In the genomic region with DNA sequence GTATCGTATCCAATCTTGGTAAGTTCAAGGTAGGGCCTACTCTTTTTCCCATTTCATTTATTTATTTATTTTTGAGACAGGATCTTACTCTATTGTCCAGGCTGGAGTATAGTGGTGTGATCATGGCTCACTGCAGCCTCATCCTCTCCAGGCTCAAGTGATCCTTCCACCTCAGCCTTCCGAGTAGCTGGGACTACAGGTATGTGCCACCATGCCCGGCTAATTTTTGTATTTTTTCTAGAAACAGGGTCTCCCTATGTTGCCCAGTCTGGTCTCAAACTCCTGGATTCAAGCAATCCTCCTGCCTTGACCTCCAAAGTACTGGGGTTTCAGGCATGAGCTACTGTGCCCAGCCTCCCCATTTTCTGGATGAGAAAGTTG, we compare ENCODE assay signal across 22 cellular contexts.
"Had no signal": no experiment of that assay in that cellular context is flagged by ENCODE, and none has a peak within 500 bp of the region (broad histone marks: within the 10 kb centered on the region; RNA-seq: fewer than 3 reads in every experiment).

No MANE protein-coding gene starts in this region.

- H3K4me3 Mint-ChIP-seq: activated CD4-positive, alpha-beta T cell treated with anti-CD3 and anti-CD28 coated beads for 36 hours; activated T-cell treated with anti-CD3 and anti-CD28 coated beads, Interleukin-2, amount 50 U/mL, for 4 hours; immature natural killer cell; mesothelial cell of epicardium; natural killer cell treated with Interleukin-12 subunit alpha and Interleukin-12 subunit beta and Interleukin-15 and Interleukin-18, amount 100 ng/mL, for 72 hours; stimulated activated naive CD8-positive, alpha-beta T cell treated with anti-CD3 and anti-CD28 coated beads, Interleukin-15, Interleukin-2, amounts not matched to agents 100 ng/mL and 50 ng/mL, for 24 hours had no signal

- ATAC-seq: activated CD4-positive, alpha-beta T cell treated with anti-CD3 and anti-CD28 coated beads for 36 hours; activated T-cell treated with anti-CD3 and anti-CD28 coated beads, Interleukin-2, amount 50 U/mL, for 4 hours; esophagus mucosa; gastroesophageal sphincter; natural killer cell treated with Interleukin-12 subunit alpha and Interleukin-12 subunit beta and Interleukin-15 and Interleukin-18, amount 100 ng/mL, for 72 hours had no signal

- H3K9me3 ChIP-seq: lower lobe of right lung, suprapubic skin had no signal

- H3K36me3 Mint-ChIP-seq: immature natural killer cell had no signal

- H3K9me3 Mint-ChIP-seq: activated T-cell treated with anti-CD3 and anti-CD28 coated beads, Interleukin-2, amount 50 U/mL, for 4 hours; immature natural killer cell; stimulated activated naive CD8-positive, alpha-beta T cell treated with anti-CD3 and anti-CD28 coated beads, Interleukin-15, Interleukin-2, amounts not matched to agents 100 ng/mL and 50 ng/mL, for 24 hours had no signal

- H3K27ac ChIP-seq: lower lobe of right lung, suprapubic skin, WERI-Rb-1 had no signal

- H3K27me3 Mint-ChIP-seq: activated CD4-positive, alpha-beta T cell treated with anti-CD3 and anti-CD28 coated beads for 36 hours had no signal

- H3K4me3 ChIP-seq: gastroesophageal sphincter, lower lobe of right lung, suprapubic skin had no signal

- DNase-seq: activated CD4-positive, alpha-beta T cell treated with anti-CD3 and anti-CD28 coated beads for 36 hours; activated CD4-positive, alpha-beta T cell treated with anti-CD3 and anti-CD28 coated beads, Interleukin-2, amount 50 U/mL, for 48 hours; activated naive CD4-positive, alpha-beta T cell treated with anti-CD3 and anti-CD28 coated beads, Interleukin-2, amount 50 U/mL, for 16 hours; activated T-cell treated with anti-CD3 and anti-CD28 coated beads, Interleukin-2, amount 50 U/mL, for 4 hours; aorta; cerebellar nuclear complex; cortex of kidney; effector CD4-positive, alpha-beta T cell; immature natural killer cell; lower lobe of right lung; nucleus accumbens; retina; SW 1271; T-helper 2 cell; trophoblast cell; WERI-Rb-1 had no signal

- H3K27ac Mint-ChIP-seq: activated CD4-positive, alpha-beta T cell treated with anti-CD3 and anti-CD28 coated beads for 36 hours; immature natural killer cell; natural killer cell treated with Interleukin-12 subunit alpha and Interleukin-12 subunit beta and Interleukin-15 and Interleukin-18, amount 100 ng/mL, for 72 hours; stimulated activated naive CD8-positive, alpha-beta T cell treated with anti-CD3 and anti-CD28 coated beads, Interleukin-15, Interleukin-2, amounts not matched to agents 100 ng/mL and 50 ng/mL, for 24 hours had no signal

- H3K36me3 ChIP-seq: gastroesophageal sphincter, lower lobe of right lung, suprapubic skin, WERI-Rb-1 had no signal

- H3K27me3 ChIP-seq: gastroesophageal sphincter, suprapubic skin had no signal
